In the genomic region with DNA sequence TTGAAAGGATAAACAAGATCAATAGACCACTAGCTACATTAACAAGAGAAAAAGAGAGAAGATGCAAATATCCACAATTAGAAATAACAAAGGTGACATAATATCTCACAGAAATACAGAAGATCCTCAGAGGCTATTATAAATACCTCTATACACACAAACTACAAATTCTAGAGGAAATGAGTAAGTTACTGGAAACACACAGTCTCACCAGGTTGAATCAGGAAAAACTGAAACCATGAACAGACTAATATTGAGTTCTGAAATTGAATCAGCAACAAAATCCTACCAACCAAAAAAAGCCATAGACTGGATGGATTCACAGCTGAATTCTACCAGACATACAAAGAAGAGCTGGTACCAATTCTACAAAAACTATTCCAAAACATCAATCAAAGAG, we compare ENCODE assay signal across 17 cellular contexts.
A peak's percentile ranks its signal among the peaks of the same experiment; 100 is the strongest.
DNase-seq lines count a peak whose midpoint lies in the region; ATAC-seq and TF ChIP-seq lines count a peak whose summit lies in the region.
"Had no signal": no experiment of that assay in that cellular context is flagged by ENCODE, and none has a peak within 500 bp of the region (broad histone marks: within the 10 kb centered on the region; RNA-seq: fewer than 3 reads in every experiment).

No MANE protein-coding gene starts in this region.

- H3K9me3 Mint-ChIP-seq in activated CD4-positive, alpha-beta T cell treated with anti-CD3 and anti-CD28 coated beads for 36 hours (ENCODE audit: low read depth) = peaks cover 15% of the 10 kb centered on the region

- TF ChIP-seq CTCF in foreskin keratinocyte (conservative IDR thresholded peaks at IDR 0.05) = no peak

- no peak overlapping the region for H3K4me3 Mint-ChIP-seq in activated CD4-positive, alpha-beta T cell treated with anti-CD3 and anti-CD28 coated beads for 36 hours

- H3K4me1 Mint-ChIP-seq in activated CD4-positive, alpha-beta T cell treated with anti-CD3 and anti-CD28 coated beads for 36 hours = peaks cover 27% of the 10 kb centered on the region

- peaks cover 31% of the 10 kb centered on the region for H3K4me1 ChIP-seq in foreskin keratinocyte
- H3K4me1 ChIP-seq: BLaER1, HAP-1 had no signal

- peak overlapping the region; percentile 16 for H3K27ac Mint-ChIP-seq in activated CD4-positive, alpha-beta T cell treated with anti-CD3 and anti-CD28 coated beads for 36 hours

- DNase-seq in activated CD4-positive, alpha-beta T cell treated with anti-CD3 and anti-CD28 coated beads for 36 hours = no peak
- DNase-seq in activated CD4-positive, alpha-beta T cell treated with anti-CD3 and anti-CD28 coated beads for 4 hours = no peak
- no peak for DNase-seq in foreskin keratinocyte
- no peak for DNase-seq in NCI-H1092 (lab: John Stamatoyannopoulos, UW)
- DNase-seq: 8988T, GF-D8, NCI-H1092 treated with DMSO at 0.1 percent for 48 hours, NCI-H1694 treated with DMSO at 0.1 percent for 48 hours, NCI-H446, NCI-H748 treated with DMSO at 0.1 percent for 48 hours had no signal

- peaks cover 6% of the 10 kb centered on the region for H3K36me3 Mint-ChIP-seq in activated CD4-positive, alpha-beta T cell treated with anti-CD3 and anti-CD28 coated beads for 36 hours (ENCODE audit: low read depth)

- POLR2A ChIA-PET in activated CD4-positive, alpha-beta T cell treated with anti-CD3 and anti-CD28 coated beads for 36 hours (lab: Charles Lee) = interaction anchor here (0.7 kb wide), 1 partner anchor 66 kb away, joined by 3 read pairs; no protein-coding TSS in a partner anchor

- H3K27ac ChIP-seq in foreskin keratinocyte = peak overlapping the region; percentile 87
- H3K27ac ChIP-seq: BLaER1, KMS-11 had no signal

- H3K27me3 Mint-ChIP-seq in activated CD4-positive, alpha-beta T cell treated with anti-CD3 and anti-CD28 coated beads for 36 hours = peaks cover 31% of the 10 kb centered on the region

- intact Hi-C loops in activated CD4-positive, alpha-beta T cell treated with anti-CD3 and anti-CD28 coated beads for 36 hours (cut with DNase I, micrococcal nuclease) = loop anchor here (1.0 to 5.0 kb wide), 3 partner anchors 8 to 898 kb away; no protein-coding TSS in a partner anchor

- CTCF ChIA-PET in activated CD4-positive, alpha-beta T cell treated with anti-CD3 and anti-CD28 coated beads for 36 hours (lab: Charles Lee) = interaction anchor here (0.6 kb wide), 1 partner anchor 659 kb away, joined by 3 read pairs; no protein-coding TSS in a partner anchor

- no peaks in the 10 kb centered on the region for H3K27me3 ChIP-seq in foreskin keratinocyte
- H3K27me3 ChIP-seq: BLaER1 had no signal

- ATAC-seq in activated CD4-positive, alpha-beta T cell treated with anti-CD3 and anti-CD28 coated beads for 36 hours = peak; percentile 74
- ATAC-seq in GM18502 (IDR thresholded peaks at IDR 0.05; ENCODE audit: poor library complexity, unreplicated experiment) (peak; percentile 69), HG03565 (IDR thresholded peaks at IDR 0.05; ENCODE audit: unreplicated experiment) (peak; percentile 63), foreskin keratinocyte (no peak), GM19467 (IDR thresholded peaks at IDR 0.05; ENCODE audit: unreplicated experiment) (no peak), HG03378 (IDR thresholded peaks at IDR 0.05; ENCODE audit: unreplicated experiment) (no peak)

Comparison
In these comparisons a context has a peak if more than half of its experiments do, and no peak if none do; other contexts are left out.
1. ATAC-seq: peak in activated CD4-positive, alpha-beta T cell treated with anti-CD3 and anti-CD28 coated beads for 36 hours (single experiment), GM18502 (single experiment) and HG03565 (single experiment); none in foreskin keratinocyte (single experiment), GM19467 (single experiment) and HG03378 (single experiment).